In the genomic region with DNA sequence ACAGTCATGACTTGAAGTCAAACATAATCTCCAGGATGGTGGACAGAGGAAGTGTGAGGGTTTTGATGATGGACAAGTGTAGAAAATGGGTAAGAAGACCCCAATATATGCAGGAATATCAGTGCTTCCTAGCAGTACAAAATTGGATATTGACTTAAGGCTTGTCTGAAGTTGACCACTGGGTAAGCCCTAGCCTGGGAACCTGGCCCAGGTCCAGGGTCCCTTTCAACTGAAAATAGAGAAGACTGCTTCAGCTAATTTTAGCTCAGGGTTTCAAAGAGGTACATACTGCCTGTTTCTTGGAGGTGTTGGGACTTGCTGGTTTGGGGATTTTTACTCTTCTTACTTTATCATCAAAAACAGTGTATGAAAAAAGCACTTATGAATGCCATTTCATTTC, we compare ENCODE assay signal across 8 cellular contexts. TPM values are rescaled to one million over a fixed set of nuclear protein-coding genes. Genes with fewer than 3 reads are reported as not detected.
DNase-seq lines count a peak whose midpoint lies in the region; ATAC-seq and TF ChIP-seq lines count a peak whose summit lies in the region.

No MANE protein-coding gene starts in this region.

- peak; percentile 6 for ATAC-seq in GM19025 (IDR thresholded peaks at IDR 0.05; ENCODE audit: low read depth, unreplicated experiment)
- ATAC-seq in Right ventricle myocardium superior (ENCODE audit: poor library complexity), result no peak
- ATAC-seq in HG03097 (IDR thresholded peaks at IDR 0.05; ENCODE audit: low FRiP score, unreplicated experiment), result no peak

- no peaks in the 10 kb centered on the region for H3K27me3 ChIP-seq in A673 (replicated peaks; ENCODE audit: insufficient read depth, low read depth, low read length, poor library complexity)

- intact Hi-C loops in A673 (cut with micrococcal nuclease; ENCODE audit: unreplicated experiment), result no loop called here
- intact Hi-C loops in Right ventricle myocardium superior (cut with DNase I), result no loop called here

- no TSS peak for BruUV-seq in A673 (replicated peaks; lab: Mats Ljungman, UMichigan)

- H3K36me3 ChIP-seq in A673 (ENCODE audit: insufficient read depth, low read length, poor library complexity, severe bottlenecking), result no peaks in the 10 kb centered on the region
- H3K36me3 ChIP-seq in KOPT-K1 (ENCODE audit: insufficient read depth, low read length), result no peaks in the 10 kb centered on the region

- H3K4me1 ChIP-seq in A673 (ENCODE audit: insufficient read depth, low read length, poor library complexity, severe bottlenecking), result peaks cover 14% of the 10 kb centered on the region

- H3K4me3 ChIP-seq in A673 (ENCODE audit: low read depth, low read length, poor library complexity, severe bottlenecking), result no peak overlapping the region

- no peaks in the 10 kb centered on the region for H3K9me3 ChIP-seq in A673 (ENCODE audit: low read depth, low read length, poor library complexity, severe bottlenecking)
- no peaks in the 10 kb centered on the region for H3K9me3 ChIP-seq in KOPT-K1 (ENCODE audit: insufficient read depth, low read length, poor library complexity, severe bottlenecking)

- DNase-seq in A673 (ENCODE audit: low spot score) (peak; percentile 7), Right ventricle myocardium superior (peak; percentile 73), KG1 (lab: John Stamatoyannopoulos, UW) (no peak), H4 (ENCODE audit: low spot score) (no peak)
- no peak for DNase-seq in stimulated activated CD4-positive, alpha-beta T cell treated with anti-CD3 and anti-CD28 coated beads, Interleukin-4, amount 100 ng/mL, for 24 hours

- CTCF ChIA-PET in A673 (lab: Charles Lee), result interaction anchor here (0.6 kb wide), 1 partner anchor 15 kb away, joined by 10 read pairs; no protein-coding TSS in a partner anchor

- TF ChIP-seq CTCF in A673 (conservative IDR thresholded peaks at IDR 0.05; ENCODE audit: low read depth, low read length), result no peak

- POLR2A ChIA-PET in A673 (lab: Charles Lee; ENCODE audit: low non-redundant PET), result no interaction called here

- H3K27ac ChIP-seq in A673 (ENCODE audit: low read depth, low read length, poor library complexity, severe bottlenecking) (no peak overlapping the region), KOPT-K1 (ENCODE audit: low read depth, low read length, poor library complexity, severe bottlenecking) (peak overlapping the region; percentile 16)

RNA-seq across cellular contexts. Expression of gene NR1D2, which starts 4.7 kb away (rescaled TPM):
- 8.7 and 9.2 TPM in 2 replicates for total RNA-seq in A673 (2021)
- 47.1 TPM for total RNA-seq in Right ventricle myocardium superior
- total RNA-seq in H4 (2014; rRNA removed; shearing (Covaris generic)), result 17.7 and 20.2 TPM in 2 replicates

RNA-seq across cellular contexts. Expression of gene RPL15, which starts 32.9 kb away (rescaled TPM):
- total RNA-seq in A673 (2021), result 1,911 and 1,939 TPM in 2 replicates
- 878 TPM for total RNA-seq in Right ventricle myocardium superior
- 2,293 and 2,465 TPM in 2 replicates for total RNA-seq in H4 (2014; rRNA removed; shearing (Covaris generic))

RNA-seq across cellular contexts. Expression of gene NKIRAS1, which starts 33.0 kb away (rescaled TPM):
- 17.9 and 23.0 TPM in 2 replicates for total RNA-seq in A673 (2021)
- total RNA-seq in Right ventricle myocardium superior, result 21.2 TPM
- 8.2 and 11.9 TPM in 2 replicates for total RNA-seq in H4 (2014; rRNA removed; shearing (Covaris generic))

Comparison
In these comparisons a context has a peak if more than half of its experiments do, and no peak if none do; other contexts are left out.
1. DNase-seq: peak in A673 (single experiment) and Right ventricle myocardium superior (single experiment); none in KG1 (single experiment), H4 (single experiment) and stimulated activated CD4-positive, alpha-beta T cell treated with anti-CD3 and anti-CD28 coated beads, Interleukin-4, amount 100 ng/mL, for 24 hours (single experiment).